ENCODE assay signal across 21 cellular contexts in genomic region chr2:149314687-149315086, GRCh38. TPM values are rescaled to one million over a fixed set of nuclear protein-coding genes. Genes with fewer than 3 reads are reported as not detected.
"Had no signal": no experiment of that assay in that cellular context is flagged by ENCODE, and none has a peak within 500 bp of the region (broad histone marks: within the 10 kb centered on the region; RNA-seq: fewer than 3 reads in every experiment).

No MANE protein-coding gene starts in this region.

- H3K27me3 ChIP-seq: colonic mucosa, right atrium auricular region, transverse colon had no signal

- H3K36me3 ChIP-seq: colonic mucosa, esophagus squamous epithelium, left lung, right atrium auricular region, transverse colon had no signal

- H3K9me3 Mint-ChIP-seq: activated naive CD8-positive, alpha-beta T cell treated with anti-CD3 and anti-CD28 coated beads for 36 hours had no signal

- H3K27ac Mint-ChIP-seq: activated naive CD8-positive, alpha-beta T cell treated with anti-CD3 and anti-CD28 coated beads for 36 hours; activated T-helper 1 cell treated with anti-CD3 and anti-CD28 coated beads, Interleukin-12 subunit alpha, Interleukin-12 subunit beta, Interleukin-2, Interleukin-4 antibody, amounts not matched to agents 30 ng/mL and 10 ng/mL and 1 ng/mL, durations not matched to agents 14 hours and 24 hours and 36 hours; brain; naive thymus-derived CD4-positive, alpha-beta T cell; T-cell had no signal

- H3K4me3 ChIP-seq: colonic mucosa, esophagus squamous epithelium, left lung, mucosa of descending colon, right atrium auricular region, skin epidermis, transverse colon had no signal

- H3K36me3 Mint-ChIP-seq: activated naive CD8-positive, alpha-beta T cell treated with anti-CD3 and anti-CD28 coated beads for 36 hours; brain; naive thymus-derived CD4-positive, alpha-beta T cell; T-cell had no signal

- H3K27ac ChIP-seq: colonic mucosa, esophagus squamous epithelium, left lung, right atrium auricular region, skin epidermis, transverse colon had no signal

- H3K4me1 Mint-ChIP-seq: activated naive CD8-positive, alpha-beta T cell treated with anti-CD3 and anti-CD28 coated beads for 36 hours had no signal

- H3K4me1 ChIP-seq: colonic mucosa, right atrium auricular region had no signal

- ATAC-seq: left lung; mucosa of descending colon; naive thymus-derived CD4-positive, alpha-beta T cell; T-cell had no signal

- H3K9me3 ChIP-seq: colonic mucosa, esophagus squamous epithelium, left lung, mucosa of descending colon, right atrium auricular region, transverse colon had no signal

- H3K4me3 Mint-ChIP-seq: activated naive CD8-positive, alpha-beta T cell treated with anti-CD3 and anti-CD28 coated beads for 36 hours; activated T-helper 1 cell treated with anti-CD3 and anti-CD28 coated beads, Interleukin-12 subunit alpha, Interleukin-12 subunit beta, Interleukin-2, Interleukin-4 antibody, amounts not matched to agents 30 ng/mL and 10 ng/mL and 1 ng/mL, durations not matched to agents 14 hours and 24 hours and 36 hours; brain; naive thymus-derived CD4-positive, alpha-beta T cell; T-cell had no signal

- DNase-seq: activated CD4-positive, CD25-positive, alpha-beta regulatory T cell treated with anti-CD3 and anti-CD28 coated beads, Interleukin-2, amount 50 U/mL, for 72 hours; activated naive CD8-positive, alpha-beta T cell treated with anti-CD3 and anti-CD28 coated beads for 36 hours; amygdala; central memory CD4-positive, alpha-beta T cell; colonic mucosa; esophagus squamous epithelium; left lung; mammary epithelial cell; mucosa of descending colon; naive thymus-derived CD4-positive, alpha-beta T cell; stimulated activated CD4-positive, alpha-beta T cell treated with anti-CD3 and anti-CD28 coated beads, Interleukin-15, amount 100 ng/mL, for 24 hours; stimulated activated CD4-positive, alpha-beta T cell treated with anti-CD3 and anti-CD28 coated beads, Interleukin-4, amount 100 ng/mL, for 24 hours; stimulated activated naive CD4-positive, alpha-beta T cell treated with Interleukin-2 at 50 U/mL for 16 hours; T-cell; T-helper 9 cell; transverse colon had no signal

RNA-seq across cellular contexts. Expression of gene LYPD6, which starts 15.7 kb away (rescaled TPM):
- total RNA-seq: activated CD8-positive, alpha-beta memory T cell treated with anti-CD3 and anti-CD28 coated beads for 36 hours; activated naive CD8-positive, alpha-beta T cell treated with anti-CD3 and anti-CD28 coated beads for 36 hours; activated T-helper 1 cell treated with anti-CD3 and anti-CD28 coated beads, Interleukin-12 subunit alpha, Interleukin-12 subunit beta, Interleukin-2, Interleukin-4 antibody, amounts not matched to agents 30 ng/mL and 10 ng/mL and 1 ng/mL, durations not matched to agents 14 hours and 24 hours and 36 hours; naive thymus-derived CD4-positive, alpha-beta T cell; T-cell had no signal
- polyA plus RNA-seq: naive thymus-derived CD4-positive, alpha-beta T cell had no signal
